ENCODE assay signal across 9 cellular contexts in genomic region chr1:24364975-24365678, GRCh38. TPM values are rescaled to one million over a fixed set of nuclear protein-coding genes. Genes with fewer than 3 reads are reported as not detected.
DNase-seq lines count a peak whose midpoint lies in the region; ATAC-seq, FAIRE-seq and TF ChIP-seq lines count a peak whose summit lies in the region.
"Had no signal": no experiment of that assay in that cellular context is flagged by ENCODE, and none has a peak within 500 bp of the region (broad histone marks: within the 10 kb centered on the region; RNA-seq: fewer than 3 reads in every experiment).

No MANE protein-coding gene starts in this region.

- no peak overlapping the region for H2AFZ ChIP-seq in astrocyte (ENCODE audit: low read depth, low read length)

- H3K27ac ChIP-seq in astrocyte (ENCODE audit: low read depth, low read length): peak overlapping the region; percentile 6
- no peak overlapping the region for H3K27ac ChIP-seq in naive thymus-derived CD4-positive, alpha-beta T cell (ENCODE audit: low read depth, low read length)
- H3K27ac ChIP-seq in small intestine (ENCODE audit: low read depth in 1 of 2, low read length in 1 of 2): no peak overlapping the region

- no peaks in the 10 kb centered on the region for H4K20me1 ChIP-seq in astrocyte (ENCODE audit: insufficient read depth, low read length)

- DNase-seq in 8988T: peak; percentile 41
- DNase-seq in NCI-H2227 (lab: John Stamatoyannopoulos, UW; ENCODE audit: unreplicated experiment): peak; percentile 50
- DNase-seq in astrocyte (ENCODE audit: low read depth): peak; percentile 92
- DNase-seq in naive thymus-derived CD4-positive, alpha-beta T cell: peak in 1 of 9 donors; percentile 56
- DNase-seq in NCI-H2029 treated with DMSO at 0.1 percent for 48 hours (lab: John Stamatoyannopoulos, UW): no peak
- no peak for DNase-seq in small intestine
- no peak for DNase-seq in progenitor cell of endocrine pancreas (ENCODE audit: low spot score, unreplicated experiment)

- peak; percentile 75 for ATAC-seq in GM18511 (IDR thresholded peaks at IDR 0.05; ENCODE audit: unreplicated experiment)
- ATAC-seq in naive thymus-derived CD4-positive, alpha-beta T cell: peak; percentile 82

- CTCF ChIA-PET in naive thymus-derived CD4-positive, alpha-beta T cell (lab: Charles Lee): no interaction called here

- no peak overlapping the region for H3K9ac ChIP-seq in astrocyte (ENCODE audit: low read length)

- H3K4me3 Mint-ChIP-seq in astrocyte (ENCODE audit: unreplicated experiment) (no peak overlapping the region), progenitor cell of endocrine pancreas (ENCODE audit: low read depth) (no peak overlapping the region)
- no peak overlapping the region for H3K4me3 Mint-ChIP-seq in naive thymus-derived CD4-positive, alpha-beta T cell

- TF ChIP-seq CTCF in astrocyte (IDR thresholded peaks at IDR 0.05; ENCODE audit: insufficient read depth, low read depth, low read length) (no peak), progenitor cell of endocrine pancreas (IDR thresholded peaks at IDR 0.05; ENCODE audit: unreplicated experiment) (no peak)

- intact Hi-C loops in naive thymus-derived CD4-positive, alpha-beta T cell (cut with micrococcal nuclease): no loop called here

- peak; percentile 98 for FAIRE-seq in astrocyte (lab: Jason Lieb, UNC)
- FAIRE-seq in small intestine (lab: Jason Lieb, UNC): no peak

- H3K27ac Mint-ChIP-seq in astrocyte (ENCODE audit: unreplicated experiment) (peak overlapping the region; percentile 38), progenitor cell of endocrine pancreas (no peak overlapping the region)
- peak overlapping the region in 1 of 9 donors; percentile 77 for H3K27ac Mint-ChIP-seq in naive thymus-derived CD4-positive, alpha-beta T cell

- H3K4me3 ChIP-seq in astrocyte (ENCODE audit: insufficient read depth, low read depth, low read length) (no peak overlapping the region), small intestine (ENCODE audit: low read depth in 1 of 2, low read length in 2 of 2) (no peak overlapping the region)
- H3K4me3 ChIP-seq in naive thymus-derived CD4-positive, alpha-beta T cell (ENCODE audit: low read length): no peak overlapping the region

- no peaks in the 10 kb centered on the region for H3K9me3 Mint-ChIP-seq in astrocyte (ENCODE audit: unreplicated experiment)
- no peaks in the 10 kb centered on the region for H3K9me3 Mint-ChIP-seq in naive thymus-derived CD4-positive, alpha-beta T cell
- H3K9me3 Mint-ChIP-seq in progenitor cell of endocrine pancreas (ENCODE audit: low read depth): no peaks in the 10 kb centered on the region

- H3K4me1 ChIP-seq in astrocyte (ENCODE audit: insufficient read depth, low read length) (peaks cover 35% of the 10 kb centered on the region), small intestine (ENCODE audit: control insufficient read depth in 2 of 2, insufficient read depth in 1 of 2, low read depth in 1 of 2, low read length in 1 of 2) (peaks cover 0 to 5% of the 10 kb centered on the region in 2 donors)
- H3K4me1 ChIP-seq in naive thymus-derived CD4-positive, alpha-beta T cell (ENCODE audit: control insufficient read depth in 2 of 2, insufficient read depth in 2 of 2, low read length in 2 of 2): no peaks in the 10 kb centered on the region

- H3K79me2 ChIP-seq in astrocyte (ENCODE audit: insufficient read depth, low read length): no peaks in the 10 kb centered on the region

- no peaks in the 10 kb centered on the region for H3K27me3 ChIP-seq in astrocyte (ENCODE audit: insufficient read depth, low read length)
- H3K27me3 ChIP-seq in naive thymus-derived CD4-positive, alpha-beta T cell (ENCODE audit: control insufficient read depth in 2 of 2, insufficient read depth in 2 of 2, low read length in 2 of 2): no peaks in the 10 kb centered on the region
- no peaks in the 10 kb centered on the region for H3K27me3 ChIP-seq in small intestine (ENCODE audit: control insufficient read depth in 2 of 2, insufficient read depth in 2 of 2, low read length in 2 of 2)

- H3K36me3 ChIP-seq in astrocyte (ENCODE audit: insufficient read depth, low read length) (no peaks in the 10 kb centered on the region), small intestine (ENCODE audit: control insufficient read depth in 2 of 2, insufficient read depth in 2 of 2, low read length in 2 of 2) (no peaks in the 10 kb centered on the region)
- peaks cover 0 to 4% (median 0%) of the 10 kb centered on the region in 3 experiments for H3K36me3 ChIP-seq in naive thymus-derived CD4-positive, alpha-beta T cell (ENCODE audit: control insufficient read depth in 2 of 3, insufficient read depth in 3 of 3, low read length in 3 of 3)

- WGBS in small intestine, 3 donors: 72 to 78% (median 73%) methylated on average over 11 of the region's 11 CpGs

- peaks cover 16% of the 10 kb centered on the region for H3K36me3 Mint-ChIP-seq in astrocyte (ENCODE audit: low read depth, unreplicated experiment)
- H3K36me3 Mint-ChIP-seq in naive thymus-derived CD4-positive, alpha-beta T cell: peaks cover 0 to 37% (median 5%) of the 10 kb centered on the region in 5 donors
- H3K36me3 Mint-ChIP-seq in progenitor cell of endocrine pancreas (ENCODE audit: insufficient read depth): peaks cover 1% of the 10 kb centered on the region

- no peaks in the 10 kb centered on the region for H3K9me3 ChIP-seq in astrocyte (ENCODE audit: insufficient read depth, low read depth, low read length)
- no peaks in the 10 kb centered on the region for H3K9me3 ChIP-seq in naive thymus-derived CD4-positive, alpha-beta T cell (ENCODE audit: control insufficient read depth in 2 of 3, low read length in 3 of 3)
- no peaks in the 10 kb centered on the region for H3K9me3 ChIP-seq in small intestine (ENCODE audit: control insufficient read depth, low read depth)

- POLR2A ChIA-PET in naive thymus-derived CD4-positive, alpha-beta T cell (lab: Charles Lee): no interaction called here

- peak overlapping the region; percentile 54 for H3K4me2 ChIP-seq in astrocyte (ENCODE audit: low read length)

- H3K4me1 Mint-ChIP-seq in astrocyte (ENCODE audit: low read depth, unreplicated experiment): peaks cover 23% of the 10 kb centered on the region
- H3K4me1 Mint-ChIP-seq in naive thymus-derived CD4-positive, alpha-beta T cell: peaks cover 0 to 18% (median 0%) of the 10 kb centered on the region in 7 donors
- no peaks in the 10 kb centered on the region for H3K4me1 Mint-ChIP-seq in progenitor cell of endocrine pancreas (ENCODE audit: low read depth)

- H3K27me3 Mint-ChIP-seq in astrocyte (ENCODE audit: low read depth, unreplicated experiment) (no peaks in the 10 kb centered on the region), progenitor cell of endocrine pancreas (peaks cover 3% of the 10 kb centered on the region)
- H3K27me3 Mint-ChIP-seq in naive thymus-derived CD4-positive, alpha-beta T cell: no peaks in the 10 kb centered on the region

RNA-seq across cellular contexts. Expression of gene GRHL3, which starts 46.0 kb away (rescaled TPM):
- total RNA-seq in astrocyte (2.6 and 6.9 TPM in 2 replicates), progenitor cell of endocrine pancreas (4.9 and 5.7 TPM in 2 replicates)
- not detected for total RNA-seq in naive thymus-derived CD4-positive, alpha-beta T cell
- polyA plus RNA-seq in naive thymus-derived CD4-positive, alpha-beta T cell: not detected
- under 1 TPM in 2 of 3 donors, not detected in 1; 0.28 to 0.67 TPM for polyA plus RNA-seq in small intestine
- total RNA-seq: skeletal muscle tissue had no signal

RNA-seq across cellular contexts. Expression of gene STPG1, which starts 48.5 kb away (rescaled TPM):
- total RNA-seq in astrocyte: 9.2 and 9.5 TPM in 2 replicates
- total RNA-seq in naive thymus-derived CD4-positive, alpha-beta T cell: 1 to 10 TPM; 3.1 to 6.4 (median 5.3) TPM
- polyA plus RNA-seq in naive thymus-derived CD4-positive, alpha-beta T cell: 10 to 100 TPM in 1 of 2 donors, 1 to 10 TPM in 1; 5.3 to 10.1 TPM
- polyA plus RNA-seq in small intestine: 10 to 100 TPM in 1 of 3 donors, 1 to 10 TPM in 2; 6.5 to 10.3 (median 6.5) TPM
- 16.7 and 19.2 TPM in 2 replicates for total RNA-seq in progenitor cell of endocrine pancreas

RNA-seq across cellular contexts. Expression of gene NIPAL3, which starts 50.5 kb away (rescaled TPM):
- total RNA-seq in astrocyte (45.1 and 47.2 TPM in 2 replicates), progenitor cell of endocrine pancreas (13.1 and 13.5 TPM in 2 replicates)
- 10 to 100 TPM; 35.5 to 65.0 (median 54.5) TPM for total RNA-seq in naive thymus-derived CD4-positive, alpha-beta T cell
- polyA plus RNA-seq in naive thymus-derived CD4-positive, alpha-beta T cell: 100 to 1,000 TPM in 1 of 2 donors, 10 to 100 TPM in 1; 84.1 to 127 TPM
- polyA plus RNA-seq in small intestine: 10 to 100 TPM in 2 of 3 donors, 1 to 10 TPM in 1; 4.9 to 15.9 (median 10.7) TPM

Comparison
In these comparisons a context has a peak if more than half of its experiments do, and no peak if none do; other contexts are left out.
1. DNase-seq: peak in 8988T (single experiment), NCI-H2227 (single experiment) and astrocyte (single experiment); none in NCI-H2029 treated with DMSO at 0.1 percent for 48 hours (single experiment), small intestine (single experiment) and progenitor cell of endocrine pancreas (single experiment).